ENCODE assay signal across 22 cellular contexts in genomic region chrX:24243692-24244091, GRCh38.
DNase-seq lines count a peak whose midpoint lies in the region; ATAC-seq, FAIRE-seq and TF ChIP-seq lines count a peak whose summit lies in the region.
"Had no signal": no experiment of that assay in that cellular context is flagged by ENCODE, and none has a peak within 500 bp of the region (broad histone marks: within the 10 kb centered on the region; RNA-seq: fewer than 3 reads in every experiment).

No MANE protein-coding gene starts in this region.

- DNase-seq in A549 (ENCODE audit: low read depth in 1 of 2, low spot score in 1 of 2) (no peak), EH (ENCODE audit: low read depth) (peak; percentile 43), SK-N-SH (no peak), fibroblast of the aortic adventitia (ENCODE audit: low read depth) (peak; percentile 64), suprapubic skin (ENCODE audit: low spot score in 2 of 2) (no peak), GM10248 (ENCODE audit: extremely low spot score) (no peak), DMS53 (lab: John Stamatoyannopoulos, UW) (no peak)
- DNase-seq: activated CD8-positive, alpha-beta memory T cell treated with anti-CD3 and anti-CD28 coated beads for 24 hours; activated effector memory CD4-positive, alpha-beta T cell treated with Interleukin-2 at 50 U/mL for 16 hours; brain microvascular endothelial cell; DND-41; immature natural killer cell; KBM-7; NCI-H1436; NCI-H226; right cardiac atrium; stimulated activated CD4-positive, alpha-beta T cell treated with anti-CD3 and anti-CD28 coated beads, Interleukin-2, amount 100 ng/mL, for 48 hours; stimulated activated CD8-positive, alpha-beta memory T cell treated with anti-CD3 and anti-CD28 coated beads, Interleukin-4, amount 100 ng/mL, for 48 hours; trophoblast cell had no signal

- no peak for TF ChIP-seq EP300 in A549 (IDR thresholded peaks at IDR 0.05)
- no peak for TF ChIP-seq EP300 in SK-N-SH (IDR thresholded peaks at IDR 0.05; ENCODE audit: borderline replicate concordance in 1 of 2, low read depth in 1 of 2, low read length in 1 of 2)
- TF ChIP-seq EP300 in suprapubic skin (IDR thresholded peaks at IDR 0.05) = no peak

- no peak overlapping the region for H3K4me3 ChIP-seq in A549
- H3K4me3 ChIP-seq in SK-N-SH (ENCODE audit: low read depth in 2 of 2, low read length in 1 of 2) = no peak overlapping the region
- H3K4me3 ChIP-seq in fibroblast of the aortic adventitia (ENCODE audit: low read depth, low read length) = no peak overlapping the region
- no peak overlapping the region for H3K4me3 ChIP-seq in suprapubic skin
- H3K4me3 ChIP-seq: SK-N-MC had no signal

- FAIRE-seq in A549 (lab: Jason Lieb, UNC) = peak; percentile 96

- no peaks in the 10 kb centered on the region for H3K9me2 ChIP-seq in SK-N-SH

- no peak for TF ChIP-seq POLR2A in A549 (IDR thresholded peaks at IDR 0.05; ENCODE audit: low read length)
- no peak for TF ChIP-seq POLR2A in suprapubic skin (IDR thresholded peaks at IDR 0.05)

- H3K27me3 ChIP-seq in SK-N-SH (ENCODE audit: insufficient read depth) (no peaks in the 10 kb centered on the region; the same call in 1 of the 2 replicates), suprapubic skin (no peaks in the 10 kb centered on the region)
- H3K27me3 ChIP-seq: neutrophil had no signal

- CTCF ChIA-PET in A549 (lab: Yijun Ruan, JAX) = interaction anchor here (1.4 to 2.9 kb wide), 2 partner anchors 86 to 161 kb away, joined by 5 to 22 read pairs; no protein-coding TSS in a partner anchor
- CTCF ChIA-PET in SK-N-SH (lab: Yijun Ruan, JAX) = interaction anchor here (0.6 to 1.8 kb wide), 4 partner anchors 16 to 268 kb away, joined by 3 to 14 read pairs (median 4); no protein-coding TSS in a partner anchor
- CTCF ChIA-PET in GM10248 (lab: Yijun Ruan, JAX) = interaction anchor here (1.9 kb wide), 1 partner anchor 9 kb away, joined by 5 read pairs; no protein-coding TSS in a partner anchor

- no peaks in the 10 kb centered on the region for H3K9me3 ChIP-seq in A549
- H3K9me3 ChIP-seq in SK-N-SH = no peaks in the 10 kb centered on the region
- H3K9me3 ChIP-seq in suprapubic skin = no peaks in the 10 kb centered on the region
- H3K9me3 ChIP-seq: neutrophil had no signal

- H3K4me1 ChIP-seq in A549 (peaks cover 44% of the 10 kb centered on the region), SK-N-SH (ENCODE audit: control insufficient read depth in 1 of 2, insufficient read depth in 2 of 2, low read depth in 1 of 2, low read length in 1 of 2) (peaks cover 0 to 13% of the 10 kb centered on the region in 2 experiments; a peak in 1 of 4 replicates), suprapubic skin (no peaks in the 10 kb centered on the region)

- H3K79me2 ChIP-seq in SK-N-SH (ENCODE audit: insufficient read depth) = no peaks in the 10 kb centered on the region

- H3F3A ChIP-seq in SK-N-SH (replicated peaks; ENCODE audit: insufficient read depth) = peaks cover 15% of the 10 kb centered on the region

- no peak for TF ChIP-seq RAD21 in A549 (conservative IDR thresholded peaks at IDR 0.05 in 1 of 2, IDR thresholded peaks at IDR 0.05 in 1 of 2)
- TF ChIP-seq RAD21 in SK-N-SH (IDR thresholded peaks at IDR 0.05; ENCODE audit: low read length) = no peak

- ATAC-seq in A549 (no peak), HG03460 (IDR thresholded peaks at IDR 0.05; ENCODE audit: unreplicated experiment) (no peak)

- H3K27ac ChIP-seq in A549 (peak overlapping the region; percentile 59 to 73), SK-N-SH (ENCODE audit: low read depth in 2 of 2, low read length in 1 of 2) (peak overlapping the region in 1 of 2 experiments; percentile 41; a peak in 1 of 4 replicates), suprapubic skin (no peak overlapping the region)
- H3K27ac ChIP-seq: brain microvascular endothelial cell, neutrophil, SK-N-MC had no signal

- no peaks in the 10 kb centered on the region for H4K20me1 ChIP-seq in SK-N-SH (ENCODE audit: insufficient read depth)

- H3K9ac ChIP-seq in SK-N-SH = no peak overlapping the region

- 34% methylated on average over 3 of the region's 3 CpGs for WGBS in A549 (ENCODE audit: missing lambda C conversion rate)
- whole genome bisulfite sequencing in SK-N-SH (ENCODE audit: low lambda C conversion rate) = 12% methylated on average over 3 of the region's 3 CpGs
- WGBS in suprapubic skin = 48% methylated on average over 3 of the region's 3 CpGs

- peak overlapping the region; percentile 59 for H3K4me2 ChIP-seq in A549
- no peak overlapping the region for H3K4me2 ChIP-seq in SK-N-SH

- no peak overlapping the region for H2AFZ ChIP-seq in SK-N-SH (ENCODE audit: low read depth)

- POLR2A ChIA-PET in A549 (lab: Yijun Ruan, JAX) = no interaction called here
- POLR2A ChIA-PET in SK-N-SH (lab: Yijun Ruan, JAX) = no interaction called here
- POLR2A ChIA-PET in GM10248 (lab: Yijun Ruan, JAX) = no interaction called here

- TF ChIP-seq CTCF in A549 (IDR thresholded peaks at IDR 0.05) (no peak), SK-N-SH (IDR thresholded peaks at IDR 0.05) (no peak), fibroblast of the aortic adventitia (IDR thresholded peaks at IDR 0.05; ENCODE audit: insufficient read depth, low read length) (no peak), suprapubic skin (IDR thresholded peaks at IDR 0.05) (no peak), GM10248 (IDR thresholded peaks at IDR 0.05; ENCODE audit: control extremely low read depth, extremely low read depth, low read depth, missing control alignments) (no peak)

- H3K36me3 ChIP-seq in SK-N-SH (replicated peaks in 1 of 2; ENCODE audit: control insufficient read depth in 1 of 2, insufficient read depth in 2 of 2, low read length in 1 of 2) (no peaks in the 10 kb centered on the region), suprapubic skin (no peaks in the 10 kb centered on the region)
- H3K36me3 ChIP-seq: brain microvascular endothelial cell, neutrophil had no signal

TF ChIP-seq in A549, 52 proteins besides CTCF, POLR2A, EP300 and RAD21:
- TF ChIP-seq EHMT2 (IDR thresholded peaks at IDR 0.05; ENCODE audit: low read depth) (no peak), FOXS1 (CRISPR knock-in tag; IDR thresholded peaks at IDR 0.05) (no peak), HDAC2 (IDR thresholded peaks at IDR 0.05) (no peak), RFX5 (IDR thresholded peaks at IDR 0.05) (no peak), ESRRA (IDR thresholded peaks at IDR 0.05; ENCODE audit: borderline replicate concordance, low read length) (no peak), KDM5A (IDR thresholded peaks at IDR 0.05) (no peak), HOXB13 (CRISPR knock-in tag; IDR thresholded peaks at IDR 0.05; ENCODE audit: low read depth) (no peak), RNF2 (IDR thresholded peaks at IDR 0.05; ENCODE audit: borderline replicate concordance, low read depth) (no peak)

TF ChIP-seq in SK-N-SH, 30 proteins besides CTCF, POLR2A, EP300 and RAD21:
- TF ChIP-seq MAX (IDR thresholded peaks at IDR 0.05; ENCODE audit: low read depth) (no peak), REST (IDR thresholded peaks at IDR 0.05; ENCODE audit: low read depth, low read length) (no peak), YY1 (IDR thresholded peaks at IDR 0.05; ENCODE audit: low read depth) (no peak), FOXM1 (IDR thresholded peaks at IDR 0.05; ENCODE audit: low read depth) (no peak), JUND (IDR thresholded peaks at IDR 0.05) (no peak), GATA2 (CRISPR knock-in tag; IDR thresholded peaks at IDR 0.05) (no peak), IRF3 (IDR thresholded peaks at IDR 0.05; ENCODE audit: low read depth, low read length) (no peak), TCF12 (IDR thresholded peaks at IDR 0.05) (peak; percentile 25; the same call in 1 of the 2 replicates)

Comparison
In these comparisons a context has a peak if more than half of its experiments do, and no peak if none do; other contexts are left out.
1. DNase-seq: peak in EH (single experiment) and fibroblast of the aortic adventitia (single experiment); none in A549 (0 of 2), SK-N-SH (single experiment), suprapubic skin (0 of 2), GM10248 (single experiment) and DMS53 (single experiment).